In genomic region chr1:168509875-168510594, GRCh38 we compare ENCODE assay signal across 9 cellular contexts. TPM values are rescaled to one million over a fixed set of nuclear protein-coding genes. Genes with fewer than 3 reads are reported as not detected.
A peak's percentile ranks its signal among the peaks of the same experiment; 100 is the strongest.
DNase-seq lines count a peak whose midpoint lies in the region; ATAC-seq lines count a peak whose summit lies in the region.
"Had no signal": no experiment of that assay in that cellular context is flagged by ENCODE, and none has a peak within 500 bp of the region (broad histone marks: within the 10 kb centered on the region; RNA-seq: fewer than 3 reads in every experiment).

No MANE protein-coding gene starts in this region.

- peaks cover 6% of the 10 kb centered on the region for H3K36me3 Mint-ChIP-seq in natural killer cell treated with Interleukin-12 subunit alpha and Interleukin-12 subunit beta and Interleukin-15 and Interleukin-18, amount 100 ng/mL, for 72 hours

- peak; percentile 82 for ATAC-seq in GM18907 (IDR thresholded peaks at IDR 0.05; ENCODE audit: unreplicated experiment)
- ATAC-seq in GM21723 (IDR thresholded peaks at IDR 0.05; ENCODE audit: unreplicated experiment), result peak; percentile 85
- peak; percentile 79 for ATAC-seq in HG03460 (IDR thresholded peaks at IDR 0.05; ENCODE audit: unreplicated experiment)
- peak; percentile 68 to 86 for ATAC-seq in natural killer cell treated with Interleukin-12 subunit alpha and Interleukin-12 subunit beta and Interleukin-15 and Interleukin-18, amount 100 ng/mL, for 72 hours

- no peaks in the 10 kb centered on the region for H3K27me3 Mint-ChIP-seq in natural killer cell treated with Interleukin-12 subunit alpha and Interleukin-12 subunit beta and Interleukin-15 and Interleukin-18, amount 100 ng/mL, for 72 hours

- peak overlapping the region; percentile 65 for H3K4me3 Mint-ChIP-seq in natural killer cell treated with Interleukin-12 subunit alpha and Interleukin-12 subunit beta and Interleukin-15 and Interleukin-18, amount 100 ng/mL, for 72 hours
- H3K4me3 Mint-ChIP-seq: neural crest cell had no signal

- H3K9me3 Mint-ChIP-seq in natural killer cell treated with Interleukin-12 subunit alpha and Interleukin-12 subunit beta and Interleukin-15 and Interleukin-18, amount 100 ng/mL, for 72 hours, result peaks cover 3% of the 10 kb centered on the region
- H3K9me3 Mint-ChIP-seq: neural crest cell had no signal

- DNase-seq in natural killer cell treated with Interleukin-12 subunit alpha and Interleukin-12 subunit beta and Interleukin-15 and Interleukin-18, amount 100 ng/mL, for 72 hours (ENCODE audit: low spot score), result peak; percentile 70
- no peak for DNase-seq in activated naive CD4-positive, alpha-beta T cell treated with anti-CD3 and anti-CD28 coated beads, Interleukin-2, amount 50 U/mL, for 16 hours
- no peak for DNase-seq in activated effector memory CD4-positive, alpha-beta T cell treated with anti-CD3 and anti-CD28 coated beads, Interleukin-2, amount 50 U/mL, for 16 hours
- no peak for DNase-seq in DMS153 treated with DMSO at 0.1 percent for 48 hours (lab: John Stamatoyannopoulos, UW; ENCODE audit: unreplicated experiment)
- DNase-seq: NCI-H1417 treated with DMSO at 0.1 percent for 48 hours had no signal

- peaks cover 69 to 85% of the 10 kb centered on the region in 2 donors for H3K4me1 Mint-ChIP-seq in natural killer cell treated with Interleukin-12 subunit alpha and Interleukin-12 subunit beta and Interleukin-15 and Interleukin-18, amount 100 ng/mL, for 72 hours (ENCODE audit: low read depth in 2 of 2)
- H3K4me1 Mint-ChIP-seq: neural crest cell had no signal

- peak overlapping the region; percentile 64 to 66 for H3K27ac Mint-ChIP-seq in natural killer cell treated with Interleukin-12 subunit alpha and Interleukin-12 subunit beta and Interleukin-15 and Interleukin-18, amount 100 ng/mL, for 72 hours

RNA-seq across cellular contexts. Expression of gene XCL2, which starts 33.8 kb away (rescaled TPM):
- total RNA-seq in natural killer cell treated with Interleukin-12 subunit alpha and Interleukin-12 subunit beta and Interleukin-15 and Interleukin-18, amount 100 ng/mL, for 72 hours, result 1 to 10 TPM; 2.7 TPM
- total RNA-seq: neural crest cell had no signal
